2 cellular contexts compared by ENCODE assay signal in the genomic region with DNA sequence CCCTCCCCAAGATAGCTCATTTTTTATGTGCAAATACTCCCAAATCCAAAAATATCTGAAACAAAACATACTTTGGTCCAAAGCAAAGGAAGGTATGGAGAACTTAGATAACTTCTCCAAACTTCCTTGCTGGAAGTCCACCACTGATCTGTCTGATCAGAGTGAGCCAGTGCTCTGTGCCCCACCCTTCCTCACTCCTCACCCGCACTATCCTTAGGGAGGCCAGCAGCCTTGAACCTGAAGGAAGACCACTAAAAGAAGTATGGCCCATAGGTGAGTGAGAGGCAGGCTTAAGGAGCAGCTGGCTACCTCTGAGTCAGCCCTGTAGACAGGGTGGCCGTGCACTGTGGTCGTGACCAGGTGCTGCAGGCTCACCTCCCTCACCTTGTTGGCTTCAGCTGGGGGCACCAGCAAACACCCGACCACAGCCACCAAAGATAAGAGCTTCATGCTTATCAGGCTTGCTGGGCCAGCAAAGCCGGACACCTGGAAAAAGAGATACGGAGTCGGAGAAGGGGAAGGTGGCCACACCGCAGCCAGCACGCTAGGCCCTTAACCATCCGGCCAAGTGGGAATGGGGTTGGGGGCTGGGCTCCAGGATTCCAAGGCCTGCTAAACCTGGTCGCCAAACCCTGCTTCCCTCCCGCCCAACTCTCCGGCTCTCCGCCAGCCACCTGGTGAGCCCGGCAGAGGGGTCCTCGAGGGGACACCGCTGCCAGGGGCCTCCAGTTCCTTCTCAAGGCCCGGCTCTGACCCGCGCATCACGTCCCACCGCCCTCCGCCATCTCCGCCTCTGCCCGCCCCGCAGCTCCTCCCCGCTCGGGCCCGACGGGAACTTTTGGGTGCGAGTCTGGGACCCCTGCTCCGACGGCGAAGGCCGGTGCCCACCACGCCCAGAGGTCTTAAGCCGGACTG.
TF ChIP-seq lines count a peak whose summit lies in the region.

No MANE protein-coding gene starts in this region.

TF ChIP-seq in endothelial cell of umbilical vein, 7 proteins besides CTCF, POLR2A, EP300 and RAD21:
- TF ChIP-seq MAX (IDR thresholded peaks at IDR 0.05; ENCODE audit: insufficient read depth, insufficient read length) (no peak), MYC (IDR thresholded peaks at IDR 0.05; ENCODE audit: low read depth, low read length) (no peak), EZH2 (IDR thresholded peaks at IDR 0.05; ENCODE audit: borderline replicate concordance, low read depth, low read length, severe bottlenecking) (no peak), POLR2AphosphoS5 (IDR thresholded peaks at IDR 0.05; ENCODE audit: insufficient read depth, low read depth, low read length) (no peak)

TF ChIP-seq in neural cell, 6 proteins besides CTCF, POLR2A, EP300 and RAD21:
- TF ChIP-seq MXI1 (conservative IDR thresholded peaks at IDR 0.05; ENCODE audit: poor library complexity, severe bottlenecking) (peak; percentile 55), TAF1 (IDR thresholded peaks at IDR 0.05; ENCODE audit: low read depth) (no peak)
- TF ChIP-seq, protein P1, sequence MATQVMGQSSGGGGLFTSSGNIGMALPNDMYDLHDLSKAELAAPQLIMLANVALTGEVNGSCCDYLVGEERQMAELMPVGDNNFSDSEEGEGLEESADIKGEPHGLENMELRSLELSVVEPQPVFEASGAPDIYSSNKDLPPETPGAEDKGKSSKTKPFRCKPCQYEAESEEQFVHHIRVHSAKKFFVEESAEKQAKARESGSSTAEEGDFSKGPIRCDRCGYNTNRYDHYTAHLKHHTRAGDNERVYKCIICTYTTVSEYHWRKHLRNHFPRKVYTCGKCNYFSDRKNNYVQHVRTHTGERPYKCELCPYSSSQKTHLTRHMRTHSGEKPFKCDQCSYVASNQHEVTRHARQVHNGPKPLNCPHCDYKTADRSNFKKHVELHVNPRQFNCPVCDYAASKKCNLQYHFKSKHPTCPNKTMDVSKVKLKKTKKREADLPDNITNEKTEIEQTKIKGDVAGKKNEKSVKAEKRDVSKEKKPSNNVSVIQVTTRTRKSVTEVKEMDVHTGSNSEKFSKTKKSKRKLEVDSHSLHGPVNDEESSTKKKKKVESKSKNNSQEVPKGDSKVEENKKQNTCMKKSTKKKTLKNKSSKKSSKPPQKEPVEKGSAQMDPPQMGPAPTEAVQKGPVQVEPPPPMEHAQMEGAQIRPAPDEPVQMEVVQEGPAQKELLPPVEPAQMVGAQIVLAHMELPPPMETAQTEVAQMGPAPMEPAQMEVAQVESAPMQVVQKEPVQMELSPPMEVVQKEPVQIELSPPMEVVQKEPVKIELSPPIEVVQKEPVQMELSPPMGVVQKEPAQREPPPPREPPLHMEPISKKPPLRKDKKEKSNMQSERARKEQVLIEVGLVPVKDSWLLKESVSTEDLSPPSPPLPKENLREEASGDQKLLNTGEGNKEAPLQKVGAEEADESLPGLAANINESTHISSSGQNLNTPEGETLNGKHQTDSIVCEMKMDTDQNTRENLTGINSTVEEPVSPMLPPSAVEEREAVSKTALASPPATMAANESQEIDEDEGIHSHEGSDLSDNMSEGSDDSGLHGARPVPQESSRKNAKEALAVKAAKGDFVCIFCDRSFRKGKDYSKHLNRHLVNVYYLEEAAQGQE (IDR thresholded peaks at IDR 0.05; ENCODE audit: borderline replicate concordance), result peak; percentile 46
TF ChIP-seq in neural cell: peak in this region for 2.
